In the genomic region with DNA sequence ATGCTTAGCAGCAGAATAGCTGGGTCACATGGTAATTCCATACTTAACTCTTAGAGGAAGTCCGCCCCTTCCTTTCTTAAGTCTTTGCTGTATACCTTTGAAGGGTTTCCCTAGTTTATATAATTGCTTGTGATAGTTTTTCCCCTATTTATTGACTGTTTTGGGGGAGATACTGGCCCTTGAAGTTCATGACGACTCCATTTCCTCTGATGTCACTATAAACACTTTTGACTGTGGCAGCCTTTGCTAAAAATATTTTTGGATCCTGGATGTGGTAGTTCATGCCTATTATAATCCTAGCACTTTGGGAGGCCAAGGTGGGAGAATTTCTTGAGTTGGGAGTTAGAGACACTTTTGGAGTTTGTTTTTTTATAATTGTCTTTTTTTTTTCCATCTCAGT, we compare ENCODE assay signal across 27 cellular contexts. TPM values are rescaled to one million over a fixed set of nuclear protein-coding genes. Genes with fewer than 3 reads are reported as not detected.
DNase-seq lines count a peak whose midpoint lies in the region; ATAC-seq and TF ChIP-seq lines count a peak whose summit lies in the region.
"Had no signal": no experiment of that assay in that cellular context is flagged by ENCODE, and none has a peak within 500 bp of the region (broad histone marks: within the 10 kb centered on the region; RNA-seq: fewer than 3 reads in every experiment).

No MANE protein-coding gene starts in this region.

- peak overlapping the region in 5 of 12 donors; percentile 5 to 59 (median 9) for H3K27ac ChIP-seq in heart left ventricle
- peak overlapping the region; percentile 26 to 32 for H3K27ac ChIP-seq in right atrium auricular region
- no peak overlapping the region for H3K27ac ChIP-seq in stomach
- H3K27ac ChIP-seq: breast epithelium, C4-2B, gastrocnemius medialis, HL-60, neutrophil, Peyer's patch, SJCRH30, suprapubic skin had no signal

- peak overlapping the region; percentile 20 for H3K27ac Mint-ChIP-seq in activated T-helper 17 cell treated with anti-CD3 and anti-CD28 coated beads, Interleukin-2, amount 50 U/mL, for 72 hours
- H3K27ac Mint-ChIP-seq: activated CD4-positive, alpha-beta T cell treated with anti-CD3 and anti-CD28 coated beads for 36 hours; activated T-helper 2 cell treated with anti-CD3 and anti-CD28 coated beads, Interferon-gamma antibody, Interleukin-2, Interleukin-4, amounts not matched to agents 10 μg/mL and 5 μg/mL and 100 μg/mL, durations not matched to agents 14 hours and 24 hours and 36 hours had no signal

- intact Hi-C loops in heart left ventricle (cut with DNase I) = no loop called here
- intact Hi-C loops in cardiac septum (cut with DNase I) = no loop called here
- intact Hi-C loops in stomach (cut with DNase I; ENCODE audit: low total_unique reads) = no loop called here

- no peak overlapping the region for H3K4me3 Mint-ChIP-seq in activated T-helper 17 cell treated with anti-CD3 and anti-CD28 coated beads, Interleukin-2, amount 50 U/mL, for 72 hours
- H3K4me3 Mint-ChIP-seq: activated CD4-positive, alpha-beta T cell treated with anti-CD3 and anti-CD28 coated beads for 36 hours; T-cell had no signal

- TF ChIP-seq POLR2A in heart left ventricle (IDR thresholded peaks at IDR 0.05) (no peak), stomach (IDR thresholded peaks at IDR 0.05) (no peak)

- peaks cover 0 to 23% (median 15%) of the 10 kb centered on the region in 12 donors for H3K4me1 ChIP-seq in heart left ventricle
- peaks cover 0 to 8% of the 10 kb centered on the region in 2 donors for H3K4me1 ChIP-seq in right atrium auricular region
- peaks cover 0 to 17% (median 8%) of the 10 kb centered on the region in 4 donors for H3K4me1 ChIP-seq in stomach
- H3K4me1 ChIP-seq: breast epithelium, Peyer's patch, SJCRH30 had no signal

- no peaks in the 10 kb centered on the region for H3K9me3 Mint-ChIP-seq in activated T-helper 17 cell treated with anti-CD3 and anti-CD28 coated beads, Interleukin-2, amount 50 U/mL, for 72 hours
- H3K9me3 Mint-ChIP-seq: activated T-helper 2 cell treated with anti-CD3 and anti-CD28 coated beads, Interferon-gamma antibody, Interleukin-2, Interleukin-4, amounts not matched to agents 10 μg/mL and 5 μg/mL and 100 μg/mL, durations not matched to agents 14 hours and 24 hours and 36 hours; T-cell had no signal

- no peaks in the 10 kb centered on the region for H3K27me3 Mint-ChIP-seq in activated T-helper 17 cell treated with anti-CD3 and anti-CD28 coated beads, Interleukin-2, amount 50 U/mL, for 72 hours
- H3K27me3 Mint-ChIP-seq: activated CD4-positive, alpha-beta T cell treated with anti-CD3 and anti-CD28 coated beads for 36 hours; T-cell had no signal

- H3K4me3 ChIP-seq in heart left ventricle = no peak overlapping the region
- no peak overlapping the region for H3K4me3 ChIP-seq in right atrium auricular region
- no peak overlapping the region for H3K4me3 ChIP-seq in stomach
- H3K4me3 ChIP-seq: breast epithelium, gastrocnemius medialis, Peyer's patch, SJCRH30, suprapubic skin had no signal

- DNase-seq in heart left ventricle (no peak), cardiac septum (ENCODE audit: low spot score) (no peak), right atrium auricular region (ENCODE audit: low spot score) (no peak), stomach (no peak), NCI-H226 (no peak), GM13976 (ENCODE audit: low spot score) (no peak)
- DNase-seq: activated CD4-positive, alpha-beta T cell treated with anti-CD3 and anti-CD28 coated beads for 36 hours; cortex of kidney; DMS 273 treated with DMSO at 0.1 percent for 48 hours; gastrocnemius medialis; hypothalamus; Kasumi-1; NCI-H187; NCI-H2171 treated with DMSO at 0.1 percent for 48 hours; NCI-H524 treated with DMSO at 0.1 percent for 48 hours; Peyer's patch; SJCRH30; stimulated activated CD4-positive, alpha-beta T cell treated with anti-CD3 and anti-CD28 coated beads, Interleukin-1b, Interleukin-23, amount 100 ng/mL, for 48 hours; T-cell had no signal

- H3K36me3 ChIP-seq in heart left ventricle (peaks cover 0 to 38% (median 7%) of the 10 kb centered on the region in 9 donors), right atrium auricular region (no peaks in the 10 kb centered on the region), stomach (peaks cover 0 to 22% (median 18%) of the 10 kb centered on the region in 4 donors)
- H3K36me3 ChIP-seq: breast epithelium, gastrocnemius medialis, SJCRH30 had no signal

- in situ Hi-C loops in GM13976 (cut with MboI; ENCODE audit: low sequenced_read_pairs, unreplicated experiment) = no loop called here

- H3K36me3 Mint-ChIP-seq in activated T-helper 17 cell treated with anti-CD3 and anti-CD28 coated beads, Interleukin-2, amount 50 U/mL, for 72 hours (ENCODE audit: low read depth) = peaks cover 76% of the 10 kb centered on the region

- no peaks in the 10 kb centered on the region for H3K9me3 ChIP-seq in heart left ventricle
- H3K9me3 ChIP-seq in right atrium auricular region = no peaks in the 10 kb centered on the region
- no peaks in the 10 kb centered on the region for H3K9me3 ChIP-seq in stomach
- H3K9me3 ChIP-seq: breast epithelium, gastrocnemius medialis, neutrophil, Peyer's patch, SJCRH30, suprapubic skin had no signal

- H3K27me3 ChIP-seq in heart left ventricle (no peaks in the 10 kb centered on the region), right atrium auricular region (no peaks in the 10 kb centered on the region), stomach (no peaks in the 10 kb centered on the region)
- H3K27me3 ChIP-seq: breast epithelium, gastrocnemius medialis, neutrophil, Peyer's patch, SJCRH30, suprapubic skin had no signal

- 50 to 54% (median 50%) methylated on average over 2 of the region's 2 CpGs for WGBS in heart left ventricle, 4 donors
- WGBS in stomach, 5 donors = 68 to 74% (median 70%) methylated on average over 2 of the region's 2 CpGs

- H3K4me1 Mint-ChIP-seq in activated T-helper 17 cell treated with anti-CD3 and anti-CD28 coated beads, Interleukin-2, amount 50 U/mL, for 72 hours = peaks cover 13% of the 10 kb centered on the region

- no peak for TF ChIP-seq EP300 in stomach (IDR thresholded peaks at IDR 0.05)

- TF ChIP-seq CTCF in heart left ventricle (IDR thresholded peaks at IDR 0.05) (no peak), right atrium auricular region (IDR thresholded peaks at IDR 0.05) (no peak), stomach (IDR thresholded peaks at IDR 0.05) (no peak), GM13976 (IDR thresholded peaks at IDR 0.05; ENCODE audit: borderline replicate concordance, control extremely low read depth, extremely low read depth, insufficient read depth, missing control alignments) (no peak)

- ATAC-seq in heart left ventricle = peak in 3 of 4 donors; percentile 38 to 72 (median 51)
- no peak for ATAC-seq in activated T-helper 17 cell treated with anti-CD3 and anti-CD28 coated beads, Interleukin-2, amount 50 U/mL, for 72 hours (replicated peaks)
- ATAC-seq: activated CD4-positive, alpha-beta T cell treated with anti-CD3 and anti-CD28 coated beads for 36 hours; gastrocnemius medialis; HCT116 had no signal

RNA-seq across cellular contexts. Expression of a gene that starts 38.4 kb away (rescaled TPM):
- 10 to 100 TPM; 25.8 to 64.6 (median 47.8) TPM for total RNA-seq in heart left ventricle
- polyA plus RNA-seq in heart left ventricle = 10 to 100 TPM; 10.9 to 16.1 TPM
- 53.9 TPM for total RNA-seq in cardiac septum
- total RNA-seq in activated T-helper 17 cell treated with anti-CD3 and anti-CD28 coated beads, Interleukin-2, amount 50 U/mL, for 72 hours = 10 to 100 TPM; 66.7 to 86.1 TPM
- 10 to 100 TPM; 25.4 to 26.7 TPM for total RNA-seq in right atrium auricular region
- total RNA-seq in stomach = 10 to 100 TPM; 17.5 to 69.9 (median 40.0) TPM
- polyA plus RNA-seq in stomach = 1 to 10 TPM; 5.1 to 6.9 (median 5.9) TPM

Comparison
In these comparisons a context has a peak if more than half of its experiments do, and no peak if none do; other contexts are left out.
1. H3K27ac ChIP-seq: peak in right atrium auricular region (2 of 2); none in stomach (0 of 5).